In the genomic region with DNA sequence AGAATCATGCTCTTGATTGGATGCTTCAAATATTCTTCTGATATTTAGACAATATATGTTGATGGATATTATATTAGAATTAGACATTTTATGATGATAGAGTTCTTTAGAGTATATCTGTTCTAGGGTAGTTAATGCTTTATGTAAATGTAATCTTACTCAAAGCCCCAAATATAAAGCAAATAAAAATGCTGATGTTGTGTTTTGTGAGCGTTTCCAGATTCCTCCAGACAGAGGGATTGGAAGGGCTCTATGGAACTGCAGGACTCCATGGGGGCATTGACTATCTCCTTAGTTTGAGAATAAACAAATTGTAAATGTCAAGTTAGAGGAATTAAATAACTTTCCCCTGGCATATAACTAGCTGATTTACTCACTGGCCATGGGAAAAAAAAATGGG, we compare ENCODE assay signal across 33 cellular contexts.
"Had no signal": no experiment of that assay in that cellular context is flagged by ENCODE, and none has a peak within 500 bp of the region (broad histone marks: within the 10 kb centered on the region; RNA-seq: fewer than 3 reads in every experiment).

No MANE protein-coding gene starts in this region.

- ATAC-seq: activated CD8-positive, alpha-beta T cell treated with anti-CD3 and anti-CD28 coated beads for 36 hours; activated naive CD4-positive, alpha-beta T cell treated with anti-CD3 and anti-CD28 coated beads, Interleukin-2, amount 50 U/mL, for 72 hours; activated T-cell treated with anti-CD3 and anti-CD28 coated beads, Interleukin-2, amount 50 U/mL, for 4 hours; activated T-cell treated with anti-CD3 and anti-CD28 coated beads, Interleukin-2, amount 50 U/mL, for 72 hours; activated T-helper 17 cell treated with anti-CD3 and anti-CD28 coated beads, Interleukin-2, amount 50 U/mL, for 72 hours; body of pancreas had no signal

- H3K36me3 ChIP-seq: adrenal gland, brain microvascular endothelial cell, breast epithelium had no signal

- DNase-seq: activated B cell treated with CpG ODN at 0.5 μM for 24 hours; activated CD4-positive, alpha-beta memory T cell treated with anti-CD3 and anti-CD28 coated beads for 36 hours; activated CD4-positive, alpha-beta T cell treated with anti-CD3 and anti-CD28 coated beads for 4 hours; activated CD4-positive, alpha-beta T cell treated with anti-CD3 and anti-CD28 coated beads, Interleukin-2, amount 10 ng/mL, durations not matched to agents 24 days and 14 days; activated CD4-positive, alpha-beta T cell treated with anti-CD3 and anti-CD28 coated beads, Interleukin-2, amount 50 U/mL, for 1 hour; activated CD4-positive, alpha-beta T cell treated with anti-CD3 and anti-CD28 coated beads, Interleukin-2, amount 50 U/mL, for 4 hours; activated CD4-positive, CD25-positive, alpha-beta regulatory T cell treated with anti-CD3 and anti-CD28 coated beads, Interleukin-2, amount 50 U/mL, for 72 hours; activated CD8-positive, alpha-beta memory T cell treated with anti-CD3 and anti-CD28 coated beads, Interleukin-2, amount 50 U/mL, for 4 hours; activated CD8-positive, alpha-beta T cell treated with anti-CD3 and anti-CD28 coated beads for 36 hours; activated effector memory CD4-positive, alpha-beta T cell treated with anti-CD3 and anti-CD28 coated beads, Interleukin-2, amount 50 U/mL, for 16 hours; activated gamma-delta T cell treated with Interleukin-2 at 50 U/mL for 16 hours; activated naive CD4-positive, alpha-beta T cell; activated naive CD4-positive, alpha-beta T cell treated with anti-CD3 and anti-CD28 coated beads for 36 hours; activated naive CD4-positive, alpha-beta T cell treated with anti-CD3 and anti-CD28 coated beads, Interleukin-2, amount 50 U/mL, for 16 hours; activated naive CD8-positive, alpha-beta T cell treated with anti-CD3 and anti-CD28 coated beads for 36 hours; activated T-cell treated with anti-CD3 and anti-CD28 coated beads for 4 hours; activated T-cell treated with anti-CD3 and anti-CD28 coated beads, Interleukin-2, amount 50 U/mL, for 1 hour; activated T-cell treated with anti-CD3 and anti-CD28 coated beads, Interleukin-2, amount 50 U/mL, for 4 hours; activated T-cell treated with anti-CD3 and anti-CD28 coated beads, Interleukin-2, amount 50 U/mL, for 72 hours; adrenal gland; amniotic stem cell; aorta; body of pancreas; brain microvascular endothelial cell; central memory CD4-positive, alpha-beta T cell; T-helper 2 cell; T-helper 9 cell had no signal

- H3K9me3 ChIP-seq: adrenal gland had no signal

- H3K4me1 ChIP-seq: adrenal gland, body of pancreas, breast epithelium had no signal

- H3K27ac ChIP-seq: adrenal gland, body of pancreas, brain microvascular endothelial cell, breast epithelium, VCaP had no signal

- H3K4me3 ChIP-seq: adrenal gland, body of pancreas, breast epithelium had no signal

- FAIRE-seq: astrocyte, TTC549 had no signal

- H3K27me3 ChIP-seq: adrenal gland, body of pancreas, brain microvascular endothelial cell, breast epithelium had no signal
